Comparison of ENCODE assay signal across 20 cellular contexts in the genomic region with DNA sequence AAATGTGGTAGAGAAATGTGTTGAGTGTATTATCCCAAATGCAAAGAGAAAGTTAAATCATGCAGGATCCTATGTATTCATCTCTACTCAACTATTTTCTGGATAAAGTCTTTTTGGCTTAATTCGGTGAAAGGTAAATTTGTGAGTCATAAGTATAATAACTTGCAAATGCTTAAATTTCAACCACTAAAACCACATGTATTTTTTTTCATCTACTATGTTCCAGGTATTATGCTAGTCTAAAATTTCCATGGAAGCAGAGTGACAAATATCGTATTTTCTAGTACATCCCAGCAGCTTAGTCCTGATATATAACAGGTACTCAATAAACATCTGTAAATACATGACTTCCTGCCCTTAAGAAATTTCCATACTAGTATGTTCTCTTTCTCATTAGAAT. TPM values are rescaled to one million over a fixed set of nuclear protein-coding genes. Genes with fewer than 3 reads are reported as not detected.
DNase-seq lines count a peak whose midpoint lies in the region; ATAC-seq and TF ChIP-seq lines count a peak whose summit lies in the region.
"Had no signal": no experiment of that assay in that cellular context is flagged by ENCODE, and none has a peak within 500 bp of the region (broad histone marks: within the 10 kb centered on the region; RNA-seq: fewer than 3 reads in every experiment).

No MANE protein-coding gene starts in this region.

- TF ChIP-seq RAD21 in IMR-90 (IDR thresholded peaks at IDR 0.05; ENCODE audit: low read length), result no peak

- BruUV-seq in mammary epithelial cell (replicated peaks; lab: Mats Ljungman, UMichigan) (no TSS peak), MCF 10A (replicated peaks; lab: Mats Ljungman, UMichigan) (no TSS peak), IMR-90 (replicated peaks; lab: Mats Ljungman, UMichigan) (no TSS peak), PC-9 (replicated peaks; lab: Mats Ljungman, UMichigan) (no TSS peak)

- no peak overlapping the region for H4K8ac ChIP-seq in IMR-90 (ENCODE audit: low read depth in 2 of 2, low read length in 2 of 2)

- H2BK120ac ChIP-seq in IMR-90 (ENCODE audit: low read depth, low read length), result no peak overlapping the region

- H3K27ac ChIP-seq in mammary epithelial cell (ENCODE audit: insufficient read depth, low read depth, low read length) (no peak overlapping the region), IMR-90 (ENCODE audit: insufficient read depth, low read length) (no peak overlapping the region), PC-9 (no peak overlapping the region)

- H3K56ac ChIP-seq in IMR-90 (ENCODE audit: extremely low read depth, insufficient read depth, low read length), result no peak overlapping the region

- peaks cover 9% of the 10 kb centered on the region for H3K9me1 ChIP-seq in IMR-90 (ENCODE audit: insufficient read depth, low read length)

- H3K4ac ChIP-seq in IMR-90 (ENCODE audit: low read depth, low read length), result no peak overlapping the region

- no peak overlapping the region for H2BK15ac ChIP-seq in IMR-90 (ENCODE audit: low read depth, low read length)

- H3K27me3 ChIP-seq in mammary epithelial cell (ENCODE audit: insufficient read depth, low read length) (no peaks in the 10 kb centered on the region), IMR-90 (ENCODE audit: control insufficient read depth, insufficient read depth, low read length) (no peaks in the 10 kb centered on the region), PC-9 (ENCODE audit: insufficient read depth, low read depth) (no peaks in the 10 kb centered on the region)
- H3K27me3 ChIP-seq: BE2C had no signal

- no peaks in the 10 kb centered on the region for H3K27me3 Mint-ChIP-seq in MCF 10A (ENCODE audit: insufficient read depth, unreplicated experiment)
- no peaks in the 10 kb centered on the region for H3K27me3 Mint-ChIP-seq in activated naive CD4-positive, alpha-beta T cell treated with anti-CD3 and anti-CD28 coated beads, Interleukin-2, amount 10 ng/mL, durations not matched to agents 7 days and 5 days
- H3K27me3 Mint-ChIP-seq: CD8-positive, alpha-beta memory T cell had no signal

- 72% methylated on average over 2 of the region's 2 CpGs for WGBS in mammary epithelial cell (ENCODE audit: low coverage, missing lambda C conversion rate)
- WGBS in IMR-90 (ENCODE audit: extremely low coverage in 2 of 2, insufficient read length in 1 of 2), 2 experiments, result no CpG with 5 or more reads among the region's 2 CpGs

- intact Hi-C loops in mammary epithelial cell (cut with micrococcal nuclease) (no loop called here), MCF 10A (cut with micrococcal nuclease) (no loop called here), IMR-90 (cut with micrococcal nuclease) (no loop called here), PC-9 (cut with micrococcal nuclease; ENCODE audit: unreplicated experiment) (no loop called here)

- H3K9me3 ChIP-seq in mammary epithelial cell (replicated peaks; ENCODE audit: insufficient read depth, low read length) (no peaks in the 10 kb centered on the region), IMR-90 (ENCODE audit: control insufficient read depth, insufficient read depth, low read length) (no peaks in the 10 kb centered on the region), PC-9 (ENCODE audit: insufficient read depth, low read depth) (no peaks in the 10 kb centered on the region)
- H3K9me3 ChIP-seq: BE2C, HAP-1 had no signal

- H2AK9ac ChIP-seq in IMR-90 (replicated peaks; ENCODE audit: low read depth, low read length, poor library complexity), result no peak overlapping the region

- H3K18ac ChIP-seq in IMR-90 (ENCODE audit: low read depth, low read length), result no peak overlapping the region

- H3K9ac ChIP-seq in mammary epithelial cell (ENCODE audit: insufficient read depth, low read length) (no peak overlapping the region), IMR-90 (ENCODE audit: low read depth, low read length) (no peak overlapping the region)

- H3K27ac Mint-ChIP-seq in MCF 10A (ENCODE audit: low read depth, unreplicated experiment), result no peak overlapping the region
- no peak overlapping the region for H3K27ac Mint-ChIP-seq in activated naive CD4-positive, alpha-beta T cell treated with anti-CD3 and anti-CD28 coated beads, Interleukin-2, amount 10 ng/mL, durations not matched to agents 7 days and 5 days
- H3K27ac Mint-ChIP-seq: CD8-positive, alpha-beta memory T cell had no signal

- H3K4me1 Mint-ChIP-seq in MCF 10A (ENCODE audit: insufficient read depth, unreplicated experiment), result peaks cover 12% of the 10 kb centered on the region
- H3K4me1 Mint-ChIP-seq in activated naive CD4-positive, alpha-beta T cell treated with anti-CD3 and anti-CD28 coated beads, Interleukin-2, amount 10 ng/mL, durations not matched to agents 7 days and 5 days, result peaks cover 18% of the 10 kb centered on the region

- TF ChIP-seq POLR2A in IMR-90 (IDR thresholded peaks at IDR 0.05; ENCODE audit: low read depth, low read length), result no peak

- no peak overlapping the region for H3K4me3 ChIP-seq in mammary epithelial cell (replicated peaks in 1 of 3; ENCODE audit: insufficient read depth in 1 of 3, low read depth in 2 of 3, low read length in 3 of 3)
- H3K4me3 ChIP-seq in IMR-90 (ENCODE audit: insufficient read depth, low read depth, low read length), result no peak overlapping the region
- no peak overlapping the region for H3K4me3 ChIP-seq in PC-9
- no peak overlapping the region for H3K4me3 ChIP-seq in astrocyte of the spinal cord (ENCODE audit: low read depth, low read length)
- H3K4me3 ChIP-seq: HAP-1, K562 had no signal

- H3K23ac ChIP-seq in IMR-90 (ENCODE audit: low read depth, low read length), result no peak overlapping the region

- peaks cover 95% of the 10 kb centered on the region for H3K79me2 ChIP-seq in mammary epithelial cell (ENCODE audit: insufficient read depth, low read length)
- H3K79me2 ChIP-seq in PC-9 (ENCODE audit: low read depth), result peaks cover 65% of the 10 kb centered on the region

- 0 out of 2 replicates have a peak, but pooled peaks cover 3% of the 10 kb centered on the region for H3F3A ChIP-seq in PC-9 (ENCODE audit: insufficient read depth, low read depth)

- DNase-seq in mammary epithelial cell (peak; percentile 32), MCF 10A (ENCODE audit: unreplicated experiment) (no peak), IMR-90 (peak; percentile 15), PC-9 (no peak), astrocyte of the spinal cord (ENCODE audit: low read depth, low spot score) (peak; percentile 37), NCI-H1436 treated with DMSO at 0.1 percent for 48 hours (lab: John Stamatoyannopoulos, UW) (no peak), NCI-H446 treated with DMSO at 0.1 percent for 48 hours (lab: John Stamatoyannopoulos, UW) (no peak)
- no peak for DNase-seq in activated naive CD4-positive, alpha-beta T cell treated with anti-CD3 and anti-CD28 coated beads, Interleukin-2, amount 10 ng/mL, durations not matched to agents 7 days and 5 days
- DNase-seq: ACHN; BE2C; C1 segment of cervical spinal cord; CD4-positive, CD25-positive, alpha-beta regulatory T cell; CD8-positive, alpha-beta memory T cell; COR-L47; DMS 273 treated with DMSO at 0.1 percent for 48 hours; DMS79; GF-D8 had no signal

- no peaks in the 10 kb centered on the region for H3K36me3 Mint-ChIP-seq in MCF 10A (ENCODE audit: insufficient read depth, unreplicated experiment)
- H3K36me3 Mint-ChIP-seq in activated naive CD4-positive, alpha-beta T cell treated with anti-CD3 and anti-CD28 coated beads, Interleukin-2, amount 10 ng/mL, durations not matched to agents 7 days and 5 days, result no peaks in the 10 kb centered on the region

- peaks cover 2% of the 10 kb centered on the region for H3K36me3 ChIP-seq in mammary epithelial cell (ENCODE audit: insufficient read depth, low read length)
- H3K36me3 ChIP-seq in IMR-90 (ENCODE audit: control insufficient read depth, insufficient read depth, low read length), result peaks cover 2% of the 10 kb centered on the region; the same call in 1 of the 2 replicates
- no peaks in the 10 kb centered on the region for H3K36me3 ChIP-seq in PC-9 (ENCODE audit: low read depth)
- H3K36me3 ChIP-seq: BE2C, HAP-1 had no signal

- H3K9me2 ChIP-seq in PC-9 (ENCODE audit: insufficient read depth), result no peaks in the 10 kb centered on the region

- H3K4me3 Mint-ChIP-seq in MCF 10A (ENCODE audit: unreplicated experiment), result no peak overlapping the region
- H3K4me3 Mint-ChIP-seq in activated naive CD4-positive, alpha-beta T cell treated with anti-CD3 and anti-CD28 coated beads, Interleukin-2, amount 10 ng/mL, durations not matched to agents 7 days and 5 days, result no peak overlapping the region
- H3K4me3 Mint-ChIP-seq: CD4-positive, CD25-positive, alpha-beta regulatory T cell; CD8-positive, alpha-beta memory T cell had no signal

- H2BK5ac ChIP-seq in IMR-90 (ENCODE audit: low read depth, low read length, poor library complexity, severe bottlenecking), result no peak overlapping the region

- CTCF ChIA-PET in mammary epithelial cell (lab: Charles Lee; ENCODE audit: low non-redundant PET) (no interaction called here), MCF 10A (lab: Yijun Ruan, JAX) (interaction anchor here (1.5 kb wide), 1 partner anchor 10 kb away, joined by 7 read pairs; no protein-coding TSS in a partner anchor), IMR-90 (lab: Yijun Ruan, JAX) (no interaction called here), PC-9 (lab: Charles Lee) (no interaction called here)
- CTCF ChIA-PET in activated naive CD4-positive, alpha-beta T cell treated with anti-CD3 and anti-CD28 coated beads, Interleukin-2, amount 10 ng/mL, durations not matched to agents 7 days and 5 days (lab: Charles Lee), result no interaction called here

- H3K4me1 ChIP-seq in mammary epithelial cell (ENCODE audit: insufficient read depth, low read length), result peaks cover 17% of the 10 kb centered on the region
- H3K4me1 ChIP-seq in IMR-90 (ENCODE audit: control insufficient read depth, insufficient read depth, low read length), result peaks cover 10% of the 10 kb centered on the region
- H3K4me1 ChIP-seq in PC-9 (replicated peaks; ENCODE audit: insufficient read depth), result peaks cover 36% of the 10 kb centered on the region
- H3K4me1 ChIP-seq: BE2C had no signal

- H3K14ac ChIP-seq in IMR-90 (replicated peaks; ENCODE audit: low read depth, low read length), result no peak overlapping the region

- H2BK20ac ChIP-seq in IMR-90 (ENCODE audit: low read depth, low read length), result no peak overlapping the region

- no peak for ATAC-seq in IMR-90 (ENCODE audit: low read depth)
- ATAC-seq: K562 had no signal

- POLR2A ChIA-PET in MCF 10A (lab: Yijun Ruan, JAX) (no interaction called here), IMR-90 (lab: Charles Lee; ENCODE audit: unreplicated experiment) (no interaction called here), PC-9 (lab: Charles Lee; ENCODE audit: unreplicated experiment) (no interaction called here)

- in situ Hi-C loops in mammary epithelial cell (cut with MboI; ENCODE audit: low sequenced_read_pairs in 2 of 2) (no loop called here), IMR-90 (cut with MboI; ENCODE audit: low sequenced_read_pairs) (no loop called here), astrocyte of the spinal cord (cut with HindIII; ENCODE audit: low sequenced_read_pairs) (no loop called here)

- H4K5ac ChIP-seq in IMR-90 (ENCODE audit: low read depth, low read length), result no peak overlapping the region

- no peaks in the 10 kb centered on the region for H3K9me3 Mint-ChIP-seq in MCF 10A (ENCODE audit: unreplicated experiment)
- no peaks in the 10 kb centered on the region for H3K9me3 Mint-ChIP-seq in activated naive CD4-positive, alpha-beta T cell treated with anti-CD3 and anti-CD28 coated beads, Interleukin-2, amount 10 ng/mL, durations not matched to agents 7 days and 5 days
- H3K9me3 Mint-ChIP-seq: CD4-positive, CD25-positive, alpha-beta regulatory T cell; CD8-positive, alpha-beta memory T cell had no signal

- H2AK5ac ChIP-seq in IMR-90 (ENCODE audit: low read depth, low read length), result no peak overlapping the region

- H2AFZ ChIP-seq in mammary epithelial cell (ENCODE audit: low read depth, low read length) (no peak overlapping the region), IMR-90 (replicated peaks; ENCODE audit: low read length, poor library complexity) (no peak overlapping the region), PC-9 (no peak overlapping the region)

- H3K4me2 ChIP-seq in mammary epithelial cell (ENCODE audit: insufficient read depth, low read depth, low read length), result no peak overlapping the region
- H3K4me2 ChIP-seq in IMR-90 (ENCODE audit: low read depth, low read length), result no peak overlapping the region
- 0 out of 2 replicates have a peak overlapping the region, but pooled peaks have one; percentile 21 for H3K4me2 ChIP-seq in PC-9

- no peak overlapping the region for H4K91ac ChIP-seq in IMR-90 (ENCODE audit: insufficient read depth, low read depth, low read length)

- peaks cover 24 to 66% of the 10 kb centered on the region in 2 experiments for H3K79me1 ChIP-seq in IMR-90 (ENCODE audit: low read depth in 1 of 2, low read length in 2 of 2)

- H4K20me1 ChIP-seq in mammary epithelial cell (ENCODE audit: insufficient read depth, low read length), result no peaks in the 10 kb centered on the region
- H4K20me1 ChIP-seq in IMR-90 (ENCODE audit: insufficient read depth, low read length), result peaks cover 28% of the 10 kb centered on the region; the same call in 1 of the 2 replicates
- H4K20me1 ChIP-seq in PC-9 (ENCODE audit: insufficient read depth), result 0 out of 2 replicates have a peak, but pooled peaks cover 2% of the 10 kb centered on the region

- dilution Hi-C loops in mammary epithelial cell (cut with HindIII; ENCODE audit: low sequenced_read_pairs), result no loop called here
- dilution Hi-C loops in IMR-90 (cut with HindIII; ENCODE audit: low sequenced_read_pairs, unreplicated experiment), result no loop called here

- TF ChIP-seq CTCF in mammary epithelial cell (conservative IDR thresholded peaks at IDR 0.05 in 1 of 2, IDR thresholded peaks at IDR 0.05 in 1 of 2; ENCODE audit: extremely low read depth in 1 of 2, insufficient read depth in 1 of 2, low read depth in 1 of 2, low read length in 2 of 2) (no peak), MCF 10A (IDR thresholded peaks at IDR 0.05; ENCODE audit: unreplicated experiment) (no peak), IMR-90 (conservative IDR thresholded peaks at IDR 0.05; ENCODE audit: low read depth, low read length) (no peak), PC-9 (conservative IDR thresholded peaks at IDR 0.05) (no peak), astrocyte of the spinal cord (IDR thresholded peaks at IDR 0.05; ENCODE audit: low read depth, low read length) (no peak)

RNA-seq across cellular contexts. Expression of gene ALS2, which starts 6.2 kb away (rescaled TPM):
- 10 to 100 TPM; 46.2 to 53.3 TPM for total RNA-seq in mammary epithelial cell
- polyA plus RNA-seq in mammary epithelial cell, result 15.1 TPM
- 45.7 TPM for polyA minus RNA-seq in mammary epithelial cell
- total RNA-seq in MCF 10A (2022), result 14.6 and 20.7 TPM in 2 replicates
- 37.8 and 42.3 TPM in 2 replicates for total RNA-seq in IMR-90 (2012; rRNA removed)
- polyA plus RNA-seq in IMR-90 (2012; rRNA removed), result 10.6 and 14.4 TPM in 2 replicates
- 3.2 and 10.9 TPM in 2 replicates for polyA plus RNA-seq in IMR-90 (2012; cell fraction: cytosol; rRNA removed)
- polyA plus RNA-seq in IMR-90 (2012; cell fraction: nucleus; rRNA removed; ENCODE audit: low replicate concordance), result 5.3 and 21.5 TPM in 2 replicates
- total RNA-seq in PC-9 (2021), result 27.2 and 27.6 TPM in 2 replicates

RNA-seq across cellular contexts. Expression of gene CDK15, which starts 31.8 kb away (rescaled TPM):
- total RNA-seq in mammary epithelial cell, result 1 to 10 TPM; 3.5 to 5.7 TPM
- 3.1 TPM for polyA plus RNA-seq in mammary epithelial cell
- polyA minus RNA-seq in mammary epithelial cell, result 10.0 TPM
- not detected in 2 replicates for total RNA-seq in MCF 10A (2022)
- total RNA-seq in IMR-90 (2012; rRNA removed), result 28.9 and 33.0 TPM in 2 replicates
- 15.7 and 16.1 TPM in 2 replicates for polyA plus RNA-seq in IMR-90 (2012; rRNA removed)
- polyA plus RNA-seq in IMR-90 (2012; cell fraction: cytosol; rRNA removed), result 5.7 and 7.2 TPM in 2 replicates
- polyA plus RNA-seq in IMR-90 (2012; cell fraction: nucleus; rRNA removed; ENCODE audit: low replicate concordance), result 6.9 and 22.1 TPM in 2 replicates
- not detected in 2 replicates for total RNA-seq in PC-9 (2021)
- total RNA-seq: CD4-positive, CD25-positive, alpha-beta regulatory T cell; CD8-positive, alpha-beta memory T cell; HT-29; K562 had no signal
- polyA plus RNA-seq: CD4-positive, CD25-positive, alpha-beta regulatory T cell; CD8-positive, alpha-beta memory T cell; K562 had no signal

Comparison
In these comparisons a context has a peak if more than half of its experiments do, and no peak if none do; other contexts are left out.
1. DNase-seq: peak in mammary epithelial cell (single experiment), IMR-90 (single experiment) and astrocyte of the spinal cord (single experiment); none in MCF 10A (single experiment), PC-9 (0 of 2), NCI-H1436 treated with DMSO at 0.1 percent for 48 hours (single experiment), activated naive CD4-positive, alpha-beta T cell treated with anti-CD3 and anti-CD28 coated beads, Interleukin-2, amount 10 ng/mL, durations not matched to agents 7 days and 5 days (single experiment) and NCI-H446 treated with DMSO at 0.1 percent for 48 hours (single experiment).